ENCODE assay signal across 2 cellular contexts in the genomic region with DNA sequence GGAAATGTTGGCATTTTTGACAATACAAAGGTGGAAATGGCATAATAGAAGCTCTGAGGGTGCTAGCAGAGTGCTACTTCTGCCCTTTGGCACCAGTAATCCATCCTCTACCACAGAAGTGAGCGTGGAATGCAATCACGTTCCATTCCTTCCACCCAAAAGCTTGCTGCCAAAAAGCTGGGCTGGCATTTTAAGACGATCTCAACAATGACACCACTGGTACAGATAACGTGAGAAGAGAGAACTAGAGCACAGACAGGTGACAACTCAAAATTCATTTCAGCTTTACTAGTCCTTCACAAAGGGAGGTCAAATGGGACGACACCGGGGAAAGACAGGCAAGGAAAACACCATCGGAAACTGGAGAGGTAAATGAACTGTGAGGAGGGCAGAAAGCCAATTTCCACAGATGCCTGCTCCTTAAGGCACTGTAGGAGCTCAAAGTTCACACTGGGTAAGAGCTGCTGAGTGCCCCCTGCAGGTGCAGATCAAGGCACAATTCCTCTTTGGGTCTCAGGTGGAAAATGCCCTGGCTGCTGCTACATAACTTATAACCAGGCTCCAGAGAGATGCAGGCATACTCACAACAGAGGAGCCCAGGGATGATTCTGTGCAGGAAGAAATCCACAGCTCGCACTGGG.
TF ChIP-seq lines count a peak whose summit lies in the region.

No MANE protein-coding gene starts in this region.

TF ChIP-seq in A549, 52 proteins besides CTCF, POLR2A, EP300 and RAD21 (continued from another document):
- no peak for TF ChIP-seq ATOH8 (CRISPR knock-in tag; IDR thresholded peaks at IDR 0.05; ENCODE audit: low read depth)
- TF ChIP-seq NPAS2 (CRISPR knock-in tag; IDR thresholded peaks at IDR 0.05; ENCODE audit: borderline replicate concordance) = no peak
- TF ChIP-seq HEYL (CRISPR knock-in tag; IDR thresholded peaks at IDR 0.05) = no peak
- no peak for TF ChIP-seq CHD4 (IDR thresholded peaks at IDR 0.05; ENCODE audit: borderline replicate concordance)
- no peak for TF ChIP-seq KDM1A (IDR thresholded peaks at IDR 0.05; ENCODE audit: low read depth)
- TF ChIP-seq SREBF2 (IDR thresholded peaks at IDR 0.05) = no peak

TF ChIP-seq in HCT116, 20 proteins besides CTCF, POLR2A, EP300 and RAD21 (continued from another document):
- TF ChIP-seq, protein P1, sequence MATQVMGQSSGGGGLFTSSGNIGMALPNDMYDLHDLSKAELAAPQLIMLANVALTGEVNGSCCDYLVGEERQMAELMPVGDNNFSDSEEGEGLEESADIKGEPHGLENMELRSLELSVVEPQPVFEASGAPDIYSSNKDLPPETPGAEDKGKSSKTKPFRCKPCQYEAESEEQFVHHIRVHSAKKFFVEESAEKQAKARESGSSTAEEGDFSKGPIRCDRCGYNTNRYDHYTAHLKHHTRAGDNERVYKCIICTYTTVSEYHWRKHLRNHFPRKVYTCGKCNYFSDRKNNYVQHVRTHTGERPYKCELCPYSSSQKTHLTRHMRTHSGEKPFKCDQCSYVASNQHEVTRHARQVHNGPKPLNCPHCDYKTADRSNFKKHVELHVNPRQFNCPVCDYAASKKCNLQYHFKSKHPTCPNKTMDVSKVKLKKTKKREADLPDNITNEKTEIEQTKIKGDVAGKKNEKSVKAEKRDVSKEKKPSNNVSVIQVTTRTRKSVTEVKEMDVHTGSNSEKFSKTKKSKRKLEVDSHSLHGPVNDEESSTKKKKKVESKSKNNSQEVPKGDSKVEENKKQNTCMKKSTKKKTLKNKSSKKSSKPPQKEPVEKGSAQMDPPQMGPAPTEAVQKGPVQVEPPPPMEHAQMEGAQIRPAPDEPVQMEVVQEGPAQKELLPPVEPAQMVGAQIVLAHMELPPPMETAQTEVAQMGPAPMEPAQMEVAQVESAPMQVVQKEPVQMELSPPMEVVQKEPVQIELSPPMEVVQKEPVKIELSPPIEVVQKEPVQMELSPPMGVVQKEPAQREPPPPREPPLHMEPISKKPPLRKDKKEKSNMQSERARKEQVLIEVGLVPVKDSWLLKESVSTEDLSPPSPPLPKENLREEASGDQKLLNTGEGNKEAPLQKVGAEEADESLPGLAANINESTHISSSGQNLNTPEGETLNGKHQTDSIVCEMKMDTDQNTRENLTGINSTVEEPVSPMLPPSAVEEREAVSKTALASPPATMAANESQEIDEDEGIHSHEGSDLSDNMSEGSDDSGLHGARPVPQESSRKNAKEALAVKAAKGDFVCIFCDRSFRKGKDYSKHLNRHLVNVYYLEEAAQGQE (IDR thresholded peaks at IDR 0.05; ENCODE audit: low read depth) = no peak
- TF ChIP-seq EGR1 (IDR thresholded peaks at IDR 0.05; ENCODE audit: low read depth) = no peak
- no peak for TF ChIP-seq ZFX (IDR thresholded peaks at IDR 0.05)
- TF ChIP-seq CEBPB (IDR thresholded peaks at IDR 0.05; ENCODE audit: low read depth) = no peak
- no peak for TF ChIP-seq TCF7L2 (IDR thresholded peaks at IDR 0.05; ENCODE audit: borderline replicate concordance, extremely low read depth, insufficient read depth, insufficient read length)
- no peak for TF ChIP-seq FOSL1 (IDR thresholded peaks at IDR 0.05; ENCODE audit: low read depth)
- TF ChIP-seq, protein P2, sequence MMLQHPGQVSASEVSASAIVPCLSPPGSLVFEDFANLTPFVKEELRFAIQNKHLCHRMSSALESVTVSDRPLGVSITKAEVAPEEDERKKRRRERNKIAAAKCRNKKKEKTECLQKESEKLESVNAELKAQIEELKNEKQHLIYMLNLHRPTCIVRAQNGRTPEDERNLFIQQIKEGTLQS (IDR thresholded peaks at IDR 0.05) = no peak
